ENCODE assay signal across 9 cellular contexts in the genomic region with DNA sequence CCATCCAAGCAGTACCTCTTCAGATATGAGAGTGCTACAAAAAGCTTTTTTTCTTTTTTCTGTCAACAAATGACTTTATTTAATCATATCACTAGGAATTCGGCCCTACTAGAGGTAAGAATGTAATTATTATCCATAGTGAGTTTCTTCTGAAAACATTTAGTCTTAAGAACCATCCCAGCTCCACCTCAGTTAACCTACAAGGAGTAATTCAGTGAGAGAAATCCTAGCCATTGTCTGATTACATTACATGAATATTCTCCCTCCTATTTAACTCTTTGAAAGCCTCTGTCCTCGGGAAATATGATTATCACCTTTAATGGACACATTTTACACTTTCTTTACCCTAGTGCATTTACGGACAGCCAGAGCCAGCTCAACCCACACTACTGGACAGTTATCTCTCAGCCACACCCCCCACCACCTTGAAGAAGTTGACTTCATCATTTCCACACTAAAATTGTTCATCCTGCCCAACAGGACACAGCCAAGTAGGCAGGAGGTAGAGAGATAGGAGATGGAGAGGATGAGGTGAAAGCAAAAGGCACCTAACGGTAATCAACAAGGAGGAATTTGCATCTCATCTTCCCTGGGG. TPM values are rescaled to one million over a fixed set of nuclear protein-coding genes. Genes with fewer than 3 reads are reported as not detected.
DNase-seq lines count a peak whose midpoint lies in the region; TF ChIP-seq lines count a peak whose summit lies in the region.
"Had no signal": no experiment of that assay in that cellular context is flagged by ENCODE, and none has a peak within 500 bp of the region (broad histone marks: within the 10 kb centered on the region; RNA-seq: fewer than 3 reads in every experiment).

No MANE protein-coding gene starts in this region.

- peak overlapping the region; percentile 99 for H3K4me2 ChIP-seq in mesenchymal stem cell (ENCODE audit: low read length, poor library complexity, severe bottlenecking)

- H3K4me3 ChIP-seq in astrocyte of the cerebellum (ENCODE audit: low read depth, low read length) (peak overlapping the region; percentile 67), mesenchymal stem cell (ENCODE audit: insufficient read depth in 1 of 2, low read depth in 1 of 2, low read length in 2 of 2) (peak overlapping the region in 1 of 2 experiments; percentile 88)
- H3K4me3 ChIP-seq: body of pancreas had no signal

- in situ Hi-C loops in astrocyte of the cerebellum (cut with HindIII; ENCODE audit: low sequenced_read_pairs): no loop called here

- peak overlapping the region; percentile 78 for H3K9ac ChIP-seq in mesenchymal stem cell (ENCODE audit: low read length)

- H3K27ac Mint-ChIP-seq in activated naive CD4-positive, alpha-beta T cell treated with anti-CD3 and anti-CD28 coated beads, Interleukin-2, amount 50 U/mL, for 24 hours: no peak overlapping the region
- H3K27ac Mint-ChIP-seq in type B pancreatic cell: no peak overlapping the region

- H2BK12ac ChIP-seq in mesenchymal stem cell (ENCODE audit: low read length in 2 of 2): no peak overlapping the region

- no peaks in the 10 kb centered on the region for H3K9me3 Mint-ChIP-seq in activated naive CD4-positive, alpha-beta T cell treated with anti-CD3 and anti-CD28 coated beads, Interleukin-2, amount 50 U/mL, for 24 hours
- H3K9me3 Mint-ChIP-seq in type B pancreatic cell: no peaks in the 10 kb centered on the region

- no peaks in the 10 kb centered on the region for H3K79me1 ChIP-seq in mesenchymal stem cell (replicated peaks; ENCODE audit: low read length, poor library complexity, severe bottlenecking)

- H3K4ac ChIP-seq in mesenchymal stem cell (ENCODE audit: low read depth in 1 of 2, low read length in 2 of 2): no peak overlapping the region

- no peak overlapping the region for H3K18ac ChIP-seq in mesenchymal stem cell (ENCODE audit: low read depth in 1 of 2, low read length in 2 of 2)

- TF ChIP-seq CTCF in astrocyte of the cerebellum (IDR thresholded peaks at IDR 0.05; ENCODE audit: low read depth, low read length, missing control alignments): no peak
- TF ChIP-seq CTCF in type B pancreatic cell (conservative IDR thresholded peaks at IDR 0.05): no peak

- H4K8ac ChIP-seq in mesenchymal stem cell (ENCODE audit: low read length): no peak overlapping the region

- H3K4me1 Mint-ChIP-seq in activated naive CD4-positive, alpha-beta T cell treated with anti-CD3 and anti-CD28 coated beads, Interleukin-2, amount 50 U/mL, for 24 hours: peaks cover 14% of the 10 kb centered on the region
- H3K4me1 Mint-ChIP-seq in type B pancreatic cell (ENCODE audit: unreplicated experiment): no peaks in the 10 kb centered on the region

- H2AK5ac ChIP-seq in mesenchymal stem cell (ENCODE audit: low read length, severe bottlenecking): no peak overlapping the region

- no peaks in the 10 kb centered on the region for H3K36me3 ChIP-seq in mesenchymal stem cell (ENCODE audit: control insufficient read depth in 1 of 2, insufficient read depth in 2 of 2, low read depth in 1 of 2, low read length in 2 of 2)

- no peak overlapping the region for H2AFZ ChIP-seq in mesenchymal stem cell (ENCODE audit: low read depth, low read length)

- H3K27ac ChIP-seq in mesenchymal stem cell (ENCODE audit: low read length, poor library complexity, severe bottlenecking): no peak overlapping the region
- H3K27ac ChIP-seq: body of pancreas had no signal

- no peak for DNase-seq in activated naive CD4-positive, alpha-beta T cell treated with anti-CD3 and anti-CD28 coated beads, Interleukin-2, amount 50 U/mL, for 16 hours
- no peak for DNase-seq in astrocyte of the cerebellum (ENCODE audit: low read depth)
- DNase-seq in mesenchymal stem cell: no peak
- DNase-seq in type B pancreatic cell (ENCODE audit: extremely low spot score, unreplicated experiment): no peak
- no peak for DNase-seq in effector CD8-positive, alpha-beta T cell (lab: John Stamatoyannopoulos, UW)
- no peak for DNase-seq in T-helper 1 cell
- no peak for DNase-seq in NK-92 (lab: John Stamatoyannopoulos, UW; ENCODE audit: unreplicated experiment)

- H3K36me3 Mint-ChIP-seq in activated naive CD4-positive, alpha-beta T cell treated with anti-CD3 and anti-CD28 coated beads, Interleukin-2, amount 50 U/mL, for 24 hours: no peaks in the 10 kb centered on the region
- no peaks in the 10 kb centered on the region for H3K36me3 Mint-ChIP-seq in type B pancreatic cell

- no peak overlapping the region for H3K23ac ChIP-seq in mesenchymal stem cell (ENCODE audit: low read length in 2 of 2)

- H4K91ac ChIP-seq in mesenchymal stem cell (ENCODE audit: low read length): no peak overlapping the region

- H3K27me3 ChIP-seq in mesenchymal stem cell (ENCODE audit: control insufficient read depth in 1 of 2, insufficient read depth in 1 of 2, low read length in 2 of 2): peaks cover 17 to 27% of the 10 kb centered on the region in 2 experiments

- H2BK15ac ChIP-seq in mesenchymal stem cell (ENCODE audit: low read depth, poor library complexity, severe bottlenecking): no peak overlapping the region

- 28% methylated on average over 3 of the region's 4 CpGs for WGBS in mesenchymal stem cell

- H3K14ac ChIP-seq in mesenchymal stem cell (ENCODE audit: low read length in 2 of 2): no peak overlapping the region

- peaks cover 12% of the 10 kb centered on the region for H3K4me1 ChIP-seq in mesenchymal stem cell (ENCODE audit: control insufficient read depth, insufficient read depth, low read depth, low read length)

- H2BK5ac ChIP-seq in mesenchymal stem cell (ENCODE audit: low read depth, low read length, poor library complexity, severe bottlenecking): no peak overlapping the region

- H2BK120ac ChIP-seq in mesenchymal stem cell (ENCODE audit: low read depth, low read length): no peak overlapping the region

- peaks cover 32% of the 10 kb centered on the region for H3K27me3 Mint-ChIP-seq in activated naive CD4-positive, alpha-beta T cell treated with anti-CD3 and anti-CD28 coated beads, Interleukin-2, amount 50 U/mL, for 24 hours
- H3K27me3 Mint-ChIP-seq in type B pancreatic cell: peaks cover 57% of the 10 kb centered on the region

- H3K4me3 Mint-ChIP-seq in activated naive CD4-positive, alpha-beta T cell treated with anti-CD3 and anti-CD28 coated beads, Interleukin-2, amount 50 U/mL, for 24 hours: peak overlapping the region; percentile 55
- H3K4me3 Mint-ChIP-seq in type B pancreatic cell: peak overlapping the region; percentile 91

- H3K9me3 ChIP-seq in mesenchymal stem cell (ENCODE audit: control insufficient read depth, low read length): no peaks in the 10 kb centered on the region
- H3K9me3 ChIP-seq: body of pancreas had no signal

RNA-seq across cellular contexts. Expression of a gene that starts 1.3 kb away (rescaled TPM):
- polyA plus RNA-seq in mesenchymal stem cell (2013, experiment 1 of 2): 0.10 TPM
- polyA plus RNA-seq in mesenchymal stem cell (2013, experiment 2 of 2): 0.11 TPM
- 2.0 and 5.7 TPM in 2 replicates for total RNA-seq in type B pancreatic cell (ENCODE audit: low replicate concordance)
